ENCODE assay signal across 1 cellular context in the genomic region with DNA sequence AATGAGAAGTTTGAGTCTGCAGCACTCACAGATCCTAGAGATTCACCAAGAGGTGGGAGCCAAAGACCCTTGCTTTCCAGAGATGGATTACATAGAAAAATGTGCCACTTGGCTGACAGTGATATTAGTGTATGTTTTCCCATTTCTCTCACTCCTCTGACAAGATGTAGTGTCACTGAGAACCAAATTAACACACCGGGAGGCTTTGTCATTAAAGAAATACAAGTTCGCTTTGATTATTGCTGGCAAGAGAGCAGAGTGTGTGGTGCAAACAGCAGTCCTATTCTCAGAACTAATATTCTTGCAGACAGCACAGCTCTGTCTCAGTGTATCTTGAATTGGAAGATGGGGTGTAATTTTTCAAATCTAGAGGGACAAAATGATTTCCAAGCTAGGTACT.
TF ChIP-seq lines count a peak whose summit lies in the region.

No MANE protein-coding gene starts in this region.

TF ChIP-seq in endothelial cell of umbilical vein, 7 proteins besides CTCF, POLR2A, EP300 and RAD21 (continued from another document):
- TF ChIP-seq, protein P1, sequence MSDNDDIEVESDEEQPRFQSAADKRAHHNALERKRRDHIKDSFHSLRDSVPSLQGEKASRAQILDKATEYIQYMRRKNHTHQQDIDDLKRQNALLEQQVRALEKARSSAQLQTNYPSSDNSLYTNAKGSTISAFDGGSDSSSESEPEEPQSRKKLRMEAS (IDR thresholded peaks at IDR 0.05; ENCODE audit: insufficient read depth, insufficient read length): no peak
